ENCODE assay signal across 8 cellular contexts in the genomic region with DNA sequence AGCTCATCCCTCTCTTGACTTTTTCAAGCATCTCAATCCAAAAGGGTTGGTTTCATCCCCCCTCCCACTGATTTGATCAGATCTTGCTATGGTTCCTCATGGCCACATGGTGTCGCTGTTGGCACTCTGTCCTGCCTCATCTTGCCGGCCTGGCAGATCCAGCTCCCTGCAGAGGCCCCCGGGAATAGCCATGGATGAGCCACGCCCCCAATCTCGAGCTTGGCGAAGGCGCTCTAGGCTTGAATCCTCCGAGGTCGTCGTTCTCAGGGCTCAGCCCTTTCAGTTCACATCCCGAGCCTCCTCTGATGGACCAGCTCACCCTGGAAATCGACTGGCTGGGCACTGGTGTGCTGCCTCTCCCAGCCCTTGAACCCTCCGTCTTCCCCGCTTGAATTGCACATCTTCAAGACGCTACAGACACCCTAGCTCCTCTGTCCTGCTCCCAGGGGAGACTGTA.
DNase-seq lines count a peak whose midpoint lies in the region; ATAC-seq and TF ChIP-seq lines count a peak whose summit lies in the region.

No MANE protein-coding gene starts in this region.

- peaks cover 7% of the 10 kb centered on the region for H3K4me1 Mint-ChIP-seq in neural progenitor cell

- no peak overlapping the region for H3K27ac Mint-ChIP-seq in neural progenitor cell

- peaks cover 7% of the 10 kb centered on the region for H3F3A ChIP-seq in neural progenitor cell (ENCODE audit: low read depth)

- ATAC-seq in GM21619 (IDR thresholded peaks at IDR 0.05; ENCODE audit: unreplicated experiment) = peak; percentile 50
- no peak for ATAC-seq in HG03045 (IDR thresholded peaks at IDR 0.05; ENCODE audit: unreplicated experiment)
- no peak for ATAC-seq in HG03469 (IDR thresholded peaks at IDR 0.05; ENCODE audit: unreplicated experiment)

- H3K4me3 ChIP-seq in neural progenitor cell = peak overlapping the region; percentile 34

- no peaks in the 10 kb centered on the region for H3K9me3 ChIP-seq in neural progenitor cell (ENCODE audit: low read depth)

- H4K20me1 ChIP-seq in neural progenitor cell (ENCODE audit: low read depth) = no peaks in the 10 kb centered on the region

- H3K9ac ChIP-seq in neural progenitor cell = no peak overlapping the region

- H3K4me1 ChIP-seq in neural progenitor cell = peaks cover 4% of the 10 kb centered on the region

- peak; percentile 24 for DNase-seq in CD1c-positive myeloid dendritic cell (ENCODE audit: extremely low spot score)
- peak; percentile 71 for DNase-seq in NCI-H2107 treated with DMSO at 0.1 percent for 48 hours (lab: John Stamatoyannopoulos, UW; ENCODE audit: unreplicated experiment)
- peak; percentile 14 to 21 for DNase-seq in activated CD4-positive, alpha-beta T cell treated with anti-CD3 and anti-CD28 coated beads, Interleukin-2, amount 50 U/mL, for 48 hours
- peak; percentile 61 for DNase-seq in foreskin melanocyte
- DNase-seq in neural progenitor cell (ENCODE audit: low spot score) = peak; percentile 95

- peak overlapping the region; percentile 5 for H3K4me3 Mint-ChIP-seq in neural progenitor cell

- peak overlapping the region; percentile 95 for H2AFZ ChIP-seq in neural progenitor cell (replicated peaks)

- peak overlapping the region; percentile 75 for H3K4me2 ChIP-seq in neural progenitor cell

- TF ChIP-seq CTCF in neural progenitor cell (IDR thresholded peaks at IDR 0.05) = peak; percentile 96

- peaks cover 4% of the 10 kb centered on the region for H3K9me3 Mint-ChIP-seq in neural progenitor cell

- no peak overlapping the region for H3K27ac ChIP-seq in neural progenitor cell

- no peaks in the 10 kb centered on the region for H3K36me3 ChIP-seq in neural progenitor cell

- no peaks in the 10 kb centered on the region for H3K79me2 ChIP-seq in neural progenitor cell (ENCODE audit: low read depth)

- no peaks in the 10 kb centered on the region for H3K27me3 ChIP-seq in neural progenitor cell

- peaks cover 16% of the 10 kb centered on the region for H3K27me3 Mint-ChIP-seq in neural progenitor cell (ENCODE audit: insufficient read depth, low read depth)

- H3K36me3 Mint-ChIP-seq in neural progenitor cell = no peaks in the 10 kb centered on the region

Comparison
In these comparisons a context has a peak if more than half of its experiments do, and no peak if none do; other contexts are left out.
1. DNase-seq: peak in every context shown above with its lines; median percentile 95 in neural progenitor cell; 71 in NCI-H2107 treated with DMSO at 0.1 percent for 48 hours; 61 in foreskin melanocyte; 24 in CD1c-positive myeloid dendritic cell; 18 in activated CD4-positive, alpha-beta T cell treated with anti-CD3 and anti-CD28 coated beads, Interleukin-2, amount 50 U/mL, for 48 hours.